Comparison of ENCODE assay signal across 1 cellular context in the genomic region with DNA sequence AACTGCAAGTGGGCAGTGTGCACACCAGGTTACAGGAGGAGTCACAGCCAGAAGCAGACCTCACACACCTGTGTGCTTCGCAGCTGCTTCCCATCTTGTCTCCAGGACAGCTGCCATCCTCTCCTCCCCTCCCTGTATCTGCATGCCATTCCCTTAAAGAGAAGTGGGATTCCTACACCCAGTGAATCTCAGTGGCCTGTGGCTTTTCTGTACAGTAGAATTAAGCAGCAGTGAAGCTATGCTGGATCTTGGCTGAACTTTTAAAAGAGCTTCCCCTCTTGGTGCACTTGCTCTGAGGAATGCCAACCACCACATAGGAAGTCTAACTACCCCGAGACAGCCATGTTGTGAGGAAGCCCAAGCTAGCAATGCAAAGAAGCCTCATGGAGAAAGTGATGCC.
TF ChIP-seq lines count a peak whose summit lies in the region.

No MANE protein-coding gene starts in this region.

TF ChIP-seq in Ishikawa, 13 proteins besides CTCF, POLR2A, EP300 and RAD21 (continued from another document):
- TF ChIP-seq REST (IDR thresholded peaks at IDR 0.05; ENCODE audit: low read depth), result no peak
- no peak for TF ChIP-seq TAF1 (IDR thresholded peaks at IDR 0.05; ENCODE audit: low read depth)
